8 cellular contexts compared by ENCODE assay signal in genomic region chr13:51583875-51584730, GRCh38. TPM values are rescaled to one million over a fixed set of nuclear protein-coding genes. Genes with fewer than 3 reads are reported as not detected.
DNase-seq lines count a peak whose midpoint lies in the region; ATAC-seq, FAIRE-seq and TF ChIP-seq lines count a peak whose summit lies in the region.

Gene WDFY2, plus strand, starts transcription at chr13:51584462. Its CDS starts 226 bp downstream, at chr13:51584688.

- H3K36me3 ChIP-seq in Loucy (ENCODE audit: insufficient read depth, low read length), result no peaks in the 10 kb centered on the region

- no peaks in the 10 kb centered on the region for H3K27me3 Mint-ChIP-seq in natural killer cell treated with Interleukin-12 subunit alpha and Interleukin-12 subunit beta and Interleukin-15 and Interleukin-18, amount 100 ng/mL, for 72 hours

- H3K9me3 Mint-ChIP-seq in natural killer cell treated with Interleukin-12 subunit alpha and Interleukin-12 subunit beta and Interleukin-15 and Interleukin-18, amount 100 ng/mL, for 72 hours, result peaks cover 3% of the 10 kb centered on the region

- peak within 1 kb of the TSS; percentile 88 for H3K9ac ChIP-seq in Loucy (ENCODE audit: low read depth, low read length, poor library complexity, severe bottlenecking)

- peaks cover 5% of the 10 kb centered on the region for H3K36me3 Mint-ChIP-seq in natural killer cell treated with Interleukin-12 subunit alpha and Interleukin-12 subunit beta and Interleukin-15 and Interleukin-18, amount 100 ng/mL, for 72 hours

- ATAC-seq in natural killer cell treated with Interleukin-12 subunit alpha and Interleukin-12 subunit beta and Interleukin-15 and Interleukin-18, amount 100 ng/mL, for 72 hours, result peak; percentile 92 to 93
- ATAC-seq in stimulated activated naive CD8-positive, alpha-beta T cell treated with anti-CD3 and anti-CD28 coated beads, Interleukin-15, Interleukin-2, amounts not matched to agents 100 U/mL and 50 U/mL, for 24 hours, result peak; percentile 84

- peak within 1 kb of the TSS; percentile 89 for H3K27ac Mint-ChIP-seq in natural killer cell treated with Interleukin-12 subunit alpha and Interleukin-12 subunit beta and Interleukin-15 and Interleukin-18, amount 100 ng/mL, for 72 hours

- no peaks in the 10 kb centered on the region for H3F3A ChIP-seq in Loucy (ENCODE audit: low read depth)

- H3K4me1 ChIP-seq in Loucy (ENCODE audit: insufficient read depth, low read length, poor library complexity, severe bottlenecking), result peaks cover 44% of the 10 kb centered on the region

- TF ChIP-seq POLR2A in H54 (IDR thresholded peaks at IDR 0.05; ENCODE audit: low read depth, low read length) (peak; percentile 91), Raji (IDR thresholded peaks at IDR 0.05; ENCODE audit: insufficient read depth, low read depth, low read length) (peak; percentile 63)

- H2AFZ ChIP-seq in Loucy (ENCODE audit: low read length), result peak within 1 kb of the TSS; percentile 96

- peaks cover 18% of the 10 kb centered on the region for H3K27me3 ChIP-seq in Loucy (ENCODE audit: insufficient read depth, low read length, poor library complexity, severe bottlenecking)

- DNase-seq in ELF-1 (ENCODE audit: low read depth, low spot score) (peak; percentile 100), H54 (ENCODE audit: insufficient read length, low spot score) (peak; percentile 66), fibroblast of pulmonary artery (ENCODE audit: low read depth) (peak; percentile 100)
- peak; percentile 99 for DNase-seq in activated effector memory CD4-positive, alpha-beta T cell treated with Interleukin-2 at 50 U/mL for 16 hours
- DNase-seq in natural killer cell treated with Interleukin-12 subunit alpha and Interleukin-12 subunit beta and Interleukin-15 and Interleukin-18, amount 100 ng/mL, for 72 hours (ENCODE audit: low spot score), result peak; percentile 100
- DNase-seq in stimulated activated naive CD8-positive, alpha-beta T cell treated with anti-CD3 and anti-CD28 coated beads, Interleukin-15, Interleukin-2, amounts not matched to agents 100 U/mL and 50 U/mL, for 24 hours, result peak; percentile 99

- peaks cover 44% of the 10 kb centered on the region for H3K79me2 ChIP-seq in Loucy (ENCODE audit: insufficient read depth, low read length)

- H3K4me3 Mint-ChIP-seq in natural killer cell treated with Interleukin-12 subunit alpha and Interleukin-12 subunit beta and Interleukin-15 and Interleukin-18, amount 100 ng/mL, for 72 hours, result peak within 1 kb of the TSS; percentile 95

- H3K9me3 ChIP-seq in Loucy (ENCODE audit: insufficient read depth, low read depth, low read length), result no peaks in the 10 kb centered on the region

- H3K4me2 ChIP-seq in Loucy (ENCODE audit: low read depth, low read length, poor library complexity, severe bottlenecking), result peak within 1 kb of the TSS; percentile 81

- no peaks in the 10 kb centered on the region for H3K9me2 ChIP-seq in Loucy (replicated peaks; ENCODE audit: low read depth, low read length)

- H4K20me1 ChIP-seq in Loucy (ENCODE audit: insufficient read depth, low read length, poor library complexity, severe bottlenecking), result peaks cover 26% of the 10 kb centered on the region

- peaks cover 37 to 43% of the 10 kb centered on the region in 2 donors for H3K4me1 Mint-ChIP-seq in natural killer cell treated with Interleukin-12 subunit alpha and Interleukin-12 subunit beta and Interleukin-15 and Interleukin-18, amount 100 ng/mL, for 72 hours (ENCODE audit: low read depth in 2 of 2)

- peak; percentile 70 for FAIRE-seq in H54 (lab: Jason Lieb, UNC)

- TF ChIP-seq CTCF in Loucy (conservative IDR thresholded peaks at IDR 0.05; ENCODE audit: low read length) (no peak), fibroblast of pulmonary artery (IDR thresholded peaks at IDR 0.05; ENCODE audit: low read length, missing control alignments) (no peak)

- H3K4me3 ChIP-seq in Loucy (ENCODE audit: low read length, poor library complexity, severe bottlenecking), result peak within 1 kb of the TSS; percentile 92
- peak within 1 kb of the TSS; percentile 87 for H3K4me3 ChIP-seq in fibroblast of pulmonary artery (replicated peaks; ENCODE audit: low read depth, low read length)

RNA-seq across cellular contexts. Expression of gene WDFY2, which starts in this region (rescaled TPM):
- 10 to 100 TPM in 1 of 2 donors, 1 to 10 TPM in 1; 9.3 to 12.1 TPM for total RNA-seq in natural killer cell treated with Interleukin-12 subunit alpha and Interleukin-12 subunit beta and Interleukin-15 and Interleukin-18, amount 100 ng/mL, for 72 hours

Comparison
In these comparisons a context has a peak if more than half of its experiments do, and no peak if none do; other contexts are left out.
1. Peak in every context shown above with its lines: DNase-seq, ATAC-seq and H3K4me3 ChIP-seq.